ENCODE assay signal across 1 cellular context in genomic region chr12:92930421-92930820, GRCh38.
TF ChIP-seq lines count a peak whose summit lies in the region.

No MANE protein-coding gene starts in this region.

TF ChIP-seq in A549, 52 proteins besides CTCF, POLR2A, EP300 and RAD21 (continued from another document):
- TF ChIP-seq E2F6 (IDR thresholded peaks at IDR 0.05; ENCODE audit: borderline replicate concordance, low read depth), result no peak
- no peak for TF ChIP-seq ATOH8 (CRISPR knock-in tag; IDR thresholded peaks at IDR 0.05; ENCODE audit: low read depth)
- TF ChIP-seq FOXS1 (CRISPR knock-in tag; IDR thresholded peaks at IDR 0.05), result no peak
- TF ChIP-seq ESRRA (IDR thresholded peaks at IDR 0.05; ENCODE audit: borderline replicate concordance, low read length), result no peak
- no peak for TF ChIP-seq GATA3 (IDR thresholded peaks at IDR 0.05; ENCODE audit: borderline replicate concordance)
